ENCODE assay signal across 1 cellular context in genomic region chr10:69018613-69019012, GRCh38.
TF ChIP-seq lines count a peak whose summit lies in the region.

No MANE protein-coding gene starts in this region.

TF ChIP-seq in K562, 482 proteins besides CTCF, POLR2A, EP300 and RAD21 (continued from another document and continues in another):
- TF ChIP-seq TRIM25 (IDR thresholded peaks at IDR 0.05; ENCODE audit: borderline replicate concordance) (no peak), YY1 (IDR thresholded peaks at IDR 0.05; ENCODE audit: borderline replicate concordance in 1 of 3, control insufficient read depth in 1 of 3, extremely low read depth in 1 of 3, insufficient read depth in 3 of 3, insufficient read length in 1 of 3, insufficient replicate concordance in 2 of 3, low read depth in 1 of 3, low read length in 2 of 3) (no peak), SIRT6 (IDR thresholded peaks at IDR 0.05; ENCODE audit: low read depth, low read length) (no peak), CBX8 (IDR thresholded peaks at IDR 0.05; ENCODE audit: borderline replicate concordance, extremely low read depth, low read depth, low read length, poor library complexity, severe bottlenecking) (no peak), CREM (IDR thresholded peaks at IDR 0.05; ENCODE audit: low read depth) (no peak), MCM2 (IDR thresholded peaks at IDR 0.05; ENCODE audit: low read depth) (no peak), NONO (IDR thresholded peaks at IDR 0.05; ENCODE audit: low read depth in 2 of 2, low read length in 1 of 2) (no peak), ZFPM2 (CRISPR knock-in tag; IDR thresholded peaks at IDR 0.05) (no peak), ZFP1 (CRISPR knock-in tag; IDR thresholded peaks at IDR 0.05) (no peak), HLTF (IDR thresholded peaks at IDR 0.05) (no peak), IRF9 (tag; IDR thresholded peaks at IDR 0.05) (no peak), OTX1 (CRISPR knock-in tag; IDR thresholded peaks at IDR 0.05) (no peak), ETS1 (conservative IDR thresholded peaks at IDR 0.05; ENCODE audit: control insufficient read depth, low read depth, low read length) (no peak), ATF1 (CRISPR knock-in tag; IDR thresholded peaks at IDR 0.05) (no peak), ATF1 (tag; IDR thresholded peaks at IDR 0.05) (no peak), EP400 (IDR thresholded peaks at IDR 0.05) (no peak), MYC (IDR thresholded peaks at IDR 0.05; ENCODE audit: low read depth, low read length) (no peak), MYC (CRISPR knock-in tag; IDR thresholded peaks at IDR 0.05; ENCODE audit: borderline replicate concordance, low read depth) (no peak), DLX4 (CRISPR knock-in tag; IDR thresholded peaks at IDR 0.05) (no peak), MITF (IDR thresholded peaks at IDR 0.05) (no peak), ZNF311 (CRISPR knock-in tag; IDR thresholded peaks at IDR 0.05) (no peak), GABPB1 (CRISPR knock-in tag; IDR thresholded peaks at IDR 0.05) (no peak), POLR2G (IDR thresholded peaks at IDR 0.05; ENCODE audit: low read depth, low read length) (no peak), FOXK2 (conservative IDR thresholded peaks at IDR 0.05 in 1 of 2, IDR thresholded peaks at IDR 0.05 in 1 of 2; ENCODE audit: low read depth in 2 of 2) (no peak), NFIX (CRISPR knock-in tag; IDR thresholded peaks at IDR 0.05; ENCODE audit: low read depth) (no peak), ZNF695 (CRISPR knock-in tag; IDR thresholded peaks at IDR 0.05) (no peak), EWSR1 (IDR thresholded peaks at IDR 0.05; ENCODE audit: borderline replicate concordance, low read depth, partially characterized antibody) (no peak), HEY1 (CRISPR knock-in tag; IDR thresholded peaks at IDR 0.05; ENCODE audit: borderline replicate concordance) (no peak), UBTF (IDR thresholded peaks at IDR 0.05; ENCODE audit: borderline replicate concordance in 1 of 2, low read depth in 2 of 2, low read length in 2 of 2) (no peak), JUND (IDR thresholded peaks at IDR 0.05; ENCODE audit: borderline replicate concordance, low read depth, low read length) (no peak), JUND (tag; IDR thresholded peaks at IDR 0.05; ENCODE audit: borderline replicate concordance, low read depth, low read length) (no peak), TEAD4 (IDR thresholded peaks at IDR 0.05; ENCODE audit: low read length) (peak; percentile 71), TEAD4 (CRISPR knock-in tag; IDR thresholded peaks at IDR 0.05; ENCODE audit: borderline replicate concordance) (no peak), HNRNPL (IDR thresholded peaks at IDR 0.05; ENCODE audit: low read depth, low read length) (no peak), WHSC1 (IDR thresholded peaks at IDR 0.05; ENCODE audit: low read length) (no peak), ZNF124 (CRISPR knock-in tag; IDR thresholded peaks at IDR 0.05) (no peak), CBX1 (IDR thresholded peaks at IDR 0.05; ENCODE audit: low read depth) (no peak), SMARCA4 (IDR thresholded peaks at IDR 0.05) (peak; percentile 93), HMG20B (CRISPR knock-in tag; IDR thresholded peaks at IDR 0.05) (no peak), ATF3 (IDR thresholded peaks at IDR 0.05) (no peak), ATF3 (CRISPR knock-in tag; conservative IDR thresholded peaks at IDR 0.05) (no peak), DNMT1 (IDR thresholded peaks at IDR 0.05) (no peak), ATF7 (IDR thresholded peaks at IDR 0.05) (no peak), ZC3H4 (CRISPR knock-in tag; IDR thresholded peaks at IDR 0.05; ENCODE audit: borderline replicate concordance) (no peak), ZNF280B (CRISPR knock-in tag; IDR thresholded peaks at IDR 0.05) (no peak)
